ENCODE assay signal across 6 cellular contexts in the genomic region with DNA sequence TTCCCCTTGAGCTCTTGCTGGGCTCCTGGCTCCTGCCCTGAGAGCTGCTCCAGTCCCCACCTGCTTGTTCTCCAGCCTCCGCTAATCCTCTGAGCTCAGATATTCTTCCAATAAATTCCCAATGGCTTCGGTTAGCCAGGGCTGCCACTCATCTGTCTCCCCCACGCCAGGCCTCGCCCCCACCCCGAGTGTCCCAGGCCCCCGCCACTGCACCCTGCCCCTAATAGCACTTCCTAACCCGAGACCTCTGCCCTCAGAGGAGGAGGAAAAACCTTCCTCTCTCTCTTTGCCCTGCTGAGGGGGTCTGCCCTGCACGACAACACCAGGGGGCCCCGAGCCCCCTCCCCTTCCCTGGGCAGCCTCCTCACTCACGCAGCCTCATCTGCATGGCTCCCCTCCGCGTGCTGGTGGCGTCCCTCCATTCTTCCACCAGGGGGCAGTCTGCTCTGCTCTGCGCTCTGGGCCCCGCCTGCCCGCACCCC. TPM values are rescaled to one million over a fixed set of nuclear protein-coding genes. Genes with fewer than 3 reads are reported as not detected.
DNase-seq lines count a peak whose midpoint lies in the region; ATAC-seq lines count a peak whose summit lies in the region.

No MANE protein-coding gene starts in this region.

- DNase-seq in NCI-H1417 (lab: John Stamatoyannopoulos, UW) (peak in 2 of 3 experiments; percentile 34 to 48), NCI-H1417 treated with DMSO at 0.1 percent for 48 hours (lab: John Stamatoyannopoulos, UW) (no peak), cortex of kidney (lab: John Stamatoyannopoulos, UW) (no peak)
- DNase-seq in activated CD4-positive, alpha-beta memory T cell treated with anti-CD3 and anti-CD28 coated beads for 36 hours = peak; percentile 71

- H3K27me3 ChIP-seq in iPS-20b (ENCODE audit: insufficient read depth, low read length) = peaks cover 11% of the 10 kb centered on the region

- no peak overlapping the region for H3K27ac Mint-ChIP-seq in activated CD4-positive, alpha-beta memory T cell treated with anti-CD3 and anti-CD28 coated beads for 36 hours

- no peak for ATAC-seq in GM19455 (IDR thresholded peaks at IDR 0.05; ENCODE audit: unreplicated experiment)

- peak overlapping the region; percentile 46; the same call in 1 of the 2 replicates for H3K4me3 ChIP-seq in iPS-20b (ENCODE audit: low read length)

- CTCF ChIA-PET in activated CD4-positive, alpha-beta memory T cell treated with anti-CD3 and anti-CD28 coated beads for 36 hours (lab: Charles Lee) = interaction anchor here (0.6 to 1.1 kb wide), 5 partner anchors 8 to 46 kb away, joined by 3 to 11 read pairs (median 3); a partner anchor contains a TSS

- peaks cover 11% of the 10 kb centered on the region for H3K9me3 Mint-ChIP-seq in activated CD4-positive, alpha-beta memory T cell treated with anti-CD3 and anti-CD28 coated beads for 36 hours

- no peaks in the 10 kb centered on the region for H3K4me1 ChIP-seq in iPS-20b (ENCODE audit: insufficient read depth, low read length)

- H3K36me3 ChIP-seq in iPS-20b (ENCODE audit: insufficient read depth, low read depth, low read length) = no peaks in the 10 kb centered on the region

- peaks cover 17% of the 10 kb centered on the region for H3K4me1 Mint-ChIP-seq in activated CD4-positive, alpha-beta memory T cell treated with anti-CD3 and anti-CD28 coated beads for 36 hours (ENCODE audit: low read depth)

- peaks cover 11% of the 10 kb centered on the region for H3K27me3 Mint-ChIP-seq in activated CD4-positive, alpha-beta memory T cell treated with anti-CD3 and anti-CD28 coated beads for 36 hours

- intact Hi-C loops in activated CD4-positive, alpha-beta memory T cell treated with anti-CD3 and anti-CD28 coated beads for 36 hours (cut with micrococcal nuclease) = no loop called here

- no peak overlapping the region for H3K9ac ChIP-seq in iPS-20b (ENCODE audit: low read depth, low read length)

- no peak overlapping the region for H3K27ac ChIP-seq in iPS-20b (ENCODE audit: low read length)

- H3K4me3 Mint-ChIP-seq in activated CD4-positive, alpha-beta memory T cell treated with anti-CD3 and anti-CD28 coated beads for 36 hours = no peak overlapping the region

- H3K36me3 Mint-ChIP-seq in activated CD4-positive, alpha-beta memory T cell treated with anti-CD3 and anti-CD28 coated beads for 36 hours = peaks cover 7% of the 10 kb centered on the region

- H3K9me3 ChIP-seq in iPS-20b (ENCODE audit: insufficient read depth, low read depth, low read length) = peaks cover 6% of the 10 kb centered on the region; the same call in 1 of the 2 replicates

- POLR2A ChIA-PET in activated CD4-positive, alpha-beta memory T cell treated with anti-CD3 and anti-CD28 coated beads for 36 hours (lab: Charles Lee) = no interaction called here

RNA-seq across cellular contexts. Expression of a gene that starts 5.4 kb away (rescaled TPM):
- total RNA-seq in activated CD4-positive, alpha-beta memory T cell treated with anti-CD3 and anti-CD28 coated beads for 36 hours = not detected

RNA-seq across cellular contexts. Expression of a gene that starts 11.7 kb away (rescaled TPM):
- total RNA-seq in activated CD4-positive, alpha-beta memory T cell treated with anti-CD3 and anti-CD28 coated beads for 36 hours = not detected

RNA-seq across cellular contexts. Expression of a gene that starts 21.4 kb away (rescaled TPM):
- 10 to 100 TPM; 42.3 to 45.2 TPM for total RNA-seq in activated CD4-positive, alpha-beta memory T cell treated with anti-CD3 and anti-CD28 coated beads for 36 hours

RNA-seq across cellular contexts. Expression of a gene that starts 21.4 kb away (rescaled TPM):
- total RNA-seq in activated CD4-positive, alpha-beta memory T cell treated with anti-CD3 and anti-CD28 coated beads for 36 hours = not detected

RNA-seq across cellular contexts. Expression of a gene that starts 26.4 kb away (rescaled TPM):
- total RNA-seq in activated CD4-positive, alpha-beta memory T cell treated with anti-CD3 and anti-CD28 coated beads for 36 hours = under 1 TPM; 0.21 to 0.36 TPM

Comparison
In these comparisons a context has a peak if more than half of its experiments do, and no peak if none do; other contexts are left out.
1. DNase-seq: peak in NCI-H1417 (2 of 3) and activated CD4-positive, alpha-beta memory T cell treated with anti-CD3 and anti-CD28 coated beads for 36 hours (single experiment); none in NCI-H1417 treated with DMSO at 0.1 percent for 48 hours (single experiment) and cortex of kidney (single experiment).